24 cellular contexts compared by ENCODE assay signal in genomic region chr4:151921371-151921770, GRCh38.
DNase-seq lines count a peak whose midpoint lies in the region; ATAC-seq and TF ChIP-seq lines count a peak whose summit lies in the region.
"Had no signal": no experiment of that assay in that cellular context is flagged by ENCODE, and none has a peak within 500 bp of the region (broad histone marks: within the 10 kb centered on the region; RNA-seq: fewer than 3 reads in every experiment).

No MANE protein-coding gene starts in this region.

- H3K79me2 ChIP-seq in GM23338 (replicated peaks; ENCODE audit: insufficient read depth) = no peaks in the 10 kb centered on the region

- H3K36me3 ChIP-seq in GM23338 (ENCODE audit: insufficient read depth) = no peaks in the 10 kb centered on the region
- H3K36me3 ChIP-seq in RWPE2 (ENCODE audit: low read depth) = no peaks in the 10 kb centered on the region
- H3K36me3 ChIP-seq in psoas muscle (ENCODE audit: insufficient read depth in 1 of 2, low read depth in 1 of 2) = no peaks in the 10 kb centered on the region
- no peaks in the 10 kb centered on the region for H3K36me3 ChIP-seq in gastroesophageal sphincter
- H3K36me3 ChIP-seq: BLaER1 treated with 17β-estradiol and CSF1 and Interleukin-3, amounts not matched to agents 10 nM and 100 nM; right lobe of liver; tibial artery had no signal

- no peak for TF ChIP-seq POLR2A in gastroesophageal sphincter (IDR thresholded peaks at IDR 0.05)

- H3K4me3 Mint-ChIP-seq in GM23338 = no peak overlapping the region
- H3K4me3 Mint-ChIP-seq in activated CD4-positive, alpha-beta memory T cell treated with anti-CD3 and anti-CD28 coated beads for 36 hours = no peak overlapping the region
- H3K4me3 Mint-ChIP-seq: effector memory CD8-positive, alpha-beta T cell; naive B cell; T-helper 17 cell had no signal

- peaks cover 13% of the 10 kb centered on the region; the same call in 1 of the 2 replicates for H3K9me2 ChIP-seq in GM23338 (ENCODE audit: insufficient read depth)

- no peaks in the 10 kb centered on the region for H4K20me1 ChIP-seq in GM23338 (replicated peaks; ENCODE audit: insufficient read depth)
- H4K20me1 ChIP-seq: BLaER1 treated with 17β-estradiol and CSF1 and Interleukin-3, amounts not matched to agents 10 nM and 100 nM had no signal

- peaks cover 3% of the 10 kb centered on the region; the same call in 1 of the 2 replicates for H3K4me1 ChIP-seq in GM23338 (ENCODE audit: insufficient read depth)
- H3K4me1 ChIP-seq in RWPE2 (ENCODE audit: insufficient read depth, poor library complexity, severe bottlenecking) = peaks cover 16% of the 10 kb centered on the region
- H3K4me1 ChIP-seq in psoas muscle = no peaks in the 10 kb centered on the region
- H3K4me1 ChIP-seq in gastroesophageal sphincter = no peaks in the 10 kb centered on the region
- H3K4me1 ChIP-seq: right lobe of liver, tibial artery had no signal

- H3K27ac ChIP-seq in GM23338 (ENCODE audit: low read depth) = no peak overlapping the region
- H3K27ac ChIP-seq in RWPE2 (ENCODE audit: poor library complexity, severe bottlenecking) = peak overlapping the region; percentile 67
- no peak overlapping the region for H3K27ac ChIP-seq in psoas muscle
- no peak overlapping the region for H3K27ac ChIP-seq in gastroesophageal sphincter
- H3K27ac ChIP-seq: BLaER1 treated with 17β-estradiol and CSF1 and Interleukin-3, amounts not matched to agents 10 nM and 100 nM; right lobe of liver; tibial artery had no signal

- H3K4me3 ChIP-seq in GM23338 (no peak overlapping the region), RWPE2 (ENCODE audit: severe bottlenecking) (no peak overlapping the region), fibroblast of the aortic adventitia (ENCODE audit: low read depth, low read length) (no peak overlapping the region), psoas muscle (no peak overlapping the region), gastroesophageal sphincter (no peak overlapping the region)
- H3K4me3 ChIP-seq: BLaER1 treated with 17β-estradiol and CSF1 and Interleukin-3, amounts not matched to agents 10 nM and 100 nM; right lobe of liver; tibial artery had no signal

- POLR2A ChIA-PET in activated CD4-positive, alpha-beta memory T cell treated with anti-CD3 and anti-CD28 coated beads for 36 hours (lab: Charles Lee) = no interaction called here

- CTCF ChIA-PET in activated CD4-positive, alpha-beta memory T cell treated with anti-CD3 and anti-CD28 coated beads for 36 hours (lab: Charles Lee) = interaction anchor here (1.3 kb wide), 1 partner anchor 119 kb away, joined by 3 read pairs; no protein-coding TSS in a partner anchor

- no peak for TF ChIP-seq CTCF in GM23338 (conservative IDR thresholded peaks at IDR 0.05; ENCODE audit: low read depth in 2 of 2)
- no peak for TF ChIP-seq CTCF in RWPE2 (IDR thresholded peaks at IDR 0.05; ENCODE audit: poor library complexity, severe bottlenecking)
- no peak for TF ChIP-seq CTCF in fibroblast of the aortic adventitia (IDR thresholded peaks at IDR 0.05; ENCODE audit: insufficient read depth, low read length)
- TF ChIP-seq CTCF in psoas muscle (IDR thresholded peaks at IDR 0.05) = no peak
- no peak for TF ChIP-seq CTCF in gastroesophageal sphincter (IDR thresholded peaks at IDR 0.05)

- TF ChIP-seq EP300 in gastroesophageal sphincter (IDR thresholded peaks at IDR 0.05) = no peak

- intact Hi-C loops in psoas muscle (cut with DNase I) = no loop called here
- intact Hi-C loops in activated CD4-positive, alpha-beta memory T cell treated with anti-CD3 and anti-CD28 coated beads for 36 hours (cut with micrococcal nuclease) = no loop called here

- H3K9me3 Mint-ChIP-seq in GM23338 = no peaks in the 10 kb centered on the region; the same call in 2 of the 3 replicates
- no peaks in the 10 kb centered on the region for H3K9me3 Mint-ChIP-seq in activated CD4-positive, alpha-beta memory T cell treated with anti-CD3 and anti-CD28 coated beads for 36 hours
- H3K9me3 Mint-ChIP-seq: effector memory CD8-positive, alpha-beta T cell had no signal

- peaks cover 11% of the 10 kb centered on the region; the same call in 2 of the 3 replicates for H3K4me1 Mint-ChIP-seq in GM23338
- peaks cover 8% of the 10 kb centered on the region for H3K4me1 Mint-ChIP-seq in activated CD4-positive, alpha-beta memory T cell treated with anti-CD3 and anti-CD28 coated beads for 36 hours (ENCODE audit: low read depth)
- H3K4me1 Mint-ChIP-seq: naive B cell, T-helper 17 cell had no signal

- H3K36me3 Mint-ChIP-seq in GM23338 (ENCODE audit: low read depth) = no peaks in the 10 kb centered on the region
- H3K36me3 Mint-ChIP-seq in activated CD4-positive, alpha-beta memory T cell treated with anti-CD3 and anti-CD28 coated beads for 36 hours = no peaks in the 10 kb centered on the region
- H3K36me3 Mint-ChIP-seq: naive B cell had no signal

- no peaks in the 10 kb centered on the region for H3K27me3 Mint-ChIP-seq in GM23338 (ENCODE audit: insufficient read depth, low read depth, poor library complexity)
- H3K27me3 Mint-ChIP-seq in activated CD4-positive, alpha-beta memory T cell treated with anti-CD3 and anti-CD28 coated beads for 36 hours = no peaks in the 10 kb centered on the region

- no peak overlapping the region for H3K27ac Mint-ChIP-seq in GM23338
- no peak overlapping the region for H3K27ac Mint-ChIP-seq in activated CD4-positive, alpha-beta memory T cell treated with anti-CD3 and anti-CD28 coated beads for 36 hours
- H3K27ac Mint-ChIP-seq: effector memory CD8-positive, alpha-beta T cell; naive B cell; T-helper 17 cell had no signal

- no peaks in the 10 kb centered on the region for H3F3A ChIP-seq in GM23338 (replicated peaks; ENCODE audit: low read depth)

- no peak overlapping the region for H3K4me2 ChIP-seq in GM23338
- H3K4me2 ChIP-seq: BLaER1 treated with 17β-estradiol and CSF1 and Interleukin-3, amounts not matched to agents 10 nM and 100 nM had no signal

- no peaks in the 10 kb centered on the region for H3K27me3 ChIP-seq in GM23338 (ENCODE audit: insufficient read depth)
- no peaks in the 10 kb centered on the region for H3K27me3 ChIP-seq in RWPE2 (ENCODE audit: insufficient read depth, poor library complexity, severe bottlenecking)
- H3K27me3 ChIP-seq in psoas muscle (ENCODE audit: insufficient read depth in 3 of 3, low read length in 2 of 3) = peaks cover 0 to 3% (median 0%) of the 10 kb centered on the region in 3 donors
- H3K27me3 ChIP-seq in gastroesophageal sphincter = no peaks in the 10 kb centered on the region
- H3K27me3 ChIP-seq: BLaER1 treated with 17β-estradiol and CSF1 and Interleukin-3, amounts not matched to agents 10 nM and 100 nM; right lobe of liver; tibial artery had no signal

- no peaks in the 10 kb centered on the region for H3K9me3 ChIP-seq in RWPE2 (ENCODE audit: severe bottlenecking)
- no peaks in the 10 kb centered on the region for H3K9me3 ChIP-seq in psoas muscle
- H3K9me3 ChIP-seq in gastroesophageal sphincter = no peaks in the 10 kb centered on the region
- H3K9me3 ChIP-seq: BLaER1 treated with 17β-estradiol and CSF1 and Interleukin-3, amounts not matched to agents 10 nM and 100 nM; right lobe of liver; tibial artery had no signal

- no peak for ATAC-seq in GM23338
- peak; percentile 63; the same call in 2 of the 3 replicates for ATAC-seq in RWPE2 (ENCODE audit: low read depth)
- no peak for ATAC-seq in psoas muscle
- ATAC-seq in gastroesophageal sphincter = no peak
- ATAC-seq: effector memory CD8-positive, alpha-beta T cell; right lobe of liver; T-helper 17 cell had no signal

- 0 out of 2 replicates have a peak overlapping the region, but pooled peaks have one; percentile 26 for H2AFZ ChIP-seq in GM23338

- no peak for DNase-seq in GM23338 (ENCODE audit: low spot score)
- no peak for DNase-seq in RWPE2 (ENCODE audit: low spot score)
- DNase-seq in fibroblast of the aortic adventitia (ENCODE audit: low read depth) = peak; percentile 55
- no peak for DNase-seq in psoas muscle
- DNase-seq in activated CD4-positive, alpha-beta memory T cell treated with anti-CD3 and anti-CD28 coated beads for 36 hours = no peak
- DNase-seq in stimulated activated CD4-positive, alpha-beta T cell treated with anti-CD3 and anti-CD28 coated beads, Interleukin-2, amount 100 ng/mL, for 48 hours = no peak
- DNase-seq: activated CD4-positive, alpha-beta T cell treated with anti-CD3 and anti-CD28 coated beads, Interleukin-2, amount 50 U/mL, for 4 hours; activated naive CD4-positive, alpha-beta T cell treated with Interleukin-2 at 50 U/mL for 16 hours; activated T-cell treated with anti-CD3 and anti-CD28 coated beads, Interleukin-2, amount 50 U/mL, for 1 hour; anterior cingulate cortex; effector memory CD8-positive, alpha-beta T cell; hippocampal formation; Kasumi-1; kidney; naive B cell; NCI-H1092 treated with DMSO at 0.1 percent for 48 hours; NCI-H524 treated with DMSO at 0.1 percent for 48 hours; right lobe of liver; SIG-M5; stimulated activated naive CD4-positive, alpha-beta T cell treated with Interleukin-2 at 50 U/mL for 16 hours; T-helper 17 cell; tibial artery had no signal

TF ChIP-seq in GM23338, 12 proteins besides CTCF, POLR2A, EP300 and RAD21 (continues in another document):
- TF ChIP-seq ETS1 (IDR thresholded peaks at IDR 0.05) (no peak), EZH2 (IDR thresholded peaks at IDR 0.05; ENCODE audit: low read depth, unreplicated experiment) (no peak)
